In the genomic region with DNA sequence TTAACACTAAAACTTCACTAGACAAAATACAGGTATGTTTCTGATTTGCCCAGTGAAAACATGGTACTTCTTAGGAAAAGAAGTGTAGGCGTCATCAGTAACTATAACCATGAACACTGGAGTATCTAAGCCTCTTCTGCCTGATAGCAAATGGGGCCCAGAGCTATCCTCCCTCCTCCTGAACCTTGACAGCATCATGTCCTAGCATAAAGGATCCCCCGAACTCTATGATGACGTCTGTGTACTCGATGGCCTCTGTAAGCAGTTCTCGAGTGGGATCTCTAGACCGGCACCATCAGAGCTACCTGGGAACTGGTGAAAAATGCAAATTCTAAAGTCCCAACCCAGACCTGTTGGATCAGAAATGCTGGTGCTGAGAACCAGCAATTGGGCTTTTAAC, we compare ENCODE assay signal across 30 cellular contexts. TPM values are rescaled to one million over a fixed set of nuclear protein-coding genes. Genes with fewer than 3 reads are reported as not detected.
"Had no signal": no experiment of that assay in that cellular context is flagged by ENCODE, and none has a peak within 500 bp of the region (broad histone marks: within the 10 kb centered on the region; RNA-seq: fewer than 3 reads in every experiment).

No MANE protein-coding gene starts in this region.

- H3K4me1 ChIP-seq: esophagus squamous epithelium, parathyroid adenoma, spleen, transverse colon, upper lobe of right lung, uterus had no signal

- H3K4me1 Mint-ChIP-seq: memory B cell; natural killer cell; stimulated activated memory B cell treated with anti-CD40 and anti-IgM and Interleukin-4, amounts not matched to agents 10 μg/mL and 1 μg/mL and 100 μg/mL, for 72 hours had no signal

- H3K9me3 ChIP-seq: esophagus squamous epithelium, heart right ventricle, spleen, thoracic aorta, transverse colon, upper lobe of right lung, uterus had no signal

- H3K27me3 ChIP-seq: esophagus squamous epithelium, heart right ventricle, spleen, transverse colon, upper lobe of right lung, uterus had no signal

- H3K79me2 ChIP-seq: parathyroid adenoma had no signal

- H3K4me3 Mint-ChIP-seq: memory B cell; natural killer cell; neural crest cell; stimulated activated memory B cell treated with anti-CD40 and anti-IgM and Interleukin-4, amounts not matched to agents 10 μg/mL and 1 μg/mL and 100 μg/mL, for 72 hours had no signal

- H3K27ac ChIP-seq: coronary artery, esophagus squamous epithelium, heart right ventricle, parathyroid adenoma, skin epidermis, spleen, thoracic aorta, transverse colon, upper lobe of right lung, uterus had no signal

- H3K27me3 Mint-ChIP-seq: memory B cell; progenitor cell of endocrine pancreas; stimulated activated memory B cell treated with anti-CD40 and anti-IgM and Interleukin-4, amounts not matched to agents 10 μg/mL and 1 μg/mL and 100 μg/mL, for 72 hours had no signal

- FAIRE-seq: endothelial cell of umbilical vein, keratinocyte had no signal

- H3K36me3 Mint-ChIP-seq: memory B cell; natural killer cell; stimulated activated memory B cell treated with anti-CD40 and anti-IgM and Interleukin-4, amounts not matched to agents 10 μg/mL and 1 μg/mL and 100 μg/mL, for 72 hours had no signal

- DNase-seq: dermis blood vessel endothelial cell; effector memory CD4-positive, alpha-beta T cell; esophagus squamous epithelium; foreskin melanocyte; glutamatergic neuron; heart right ventricle; hypothalamus; natural killer cell; spleen; stimulated activated CD4-positive, alpha-beta T cell treated with anti-CD3 and anti-CD28 coated beads, Interleukin-4, amount 100 ng/mL, for 4 hours; stimulated activated naive CD8-positive, alpha-beta T cell treated with anti-CD3 and anti-CD28 coated beads, Interleukin-15, Interleukin-2, amounts not matched to agents 100 U/mL and 50 U/mL, for 24 hours; substantia nigra; transverse colon; upper lobe of right lung; uterus had no signal

- H3K27ac Mint-ChIP-seq: memory B cell; natural killer cell; stimulated activated memory B cell treated with anti-CD40 and anti-IgM and Interleukin-4, amounts not matched to agents 10 μg/mL and 1 μg/mL and 100 μg/mL, for 72 hours had no signal

- ATAC-seq: heart right ventricle; natural killer cell; stimulated activated memory B cell treated with anti-CD40 and anti-IgM and Interleukin-4, amounts not matched to agents 10 μg/mL and 1 μg/mL and 100 μg/mL, for 72 hours; stimulated activated naive CD8-positive, alpha-beta T cell treated with anti-CD3 and anti-CD28 coated beads, Interleukin-15, Interleukin-2, amounts not matched to agents 100 U/mL and 50 U/mL, for 24 hours; upper lobe of right lung had no signal

- H3K36me3 ChIP-seq: spleen, uterus had no signal

- H3K4me3 ChIP-seq: coronary artery, esophagus squamous epithelium, heart right ventricle, lung, skin epidermis, spleen, thoracic aorta, transverse colon, upper lobe of right lung, uterus had no signal

- H3K9me3 Mint-ChIP-seq: memory B cell; natural killer cell; neural crest cell; stimulated activated memory B cell treated with anti-CD40 and anti-IgM and Interleukin-4, amounts not matched to agents 10 μg/mL and 1 μg/mL and 100 μg/mL, for 72 hours had no signal

- H3K9ac ChIP-seq: parathyroid adenoma had no signal

- H2AFZ ChIP-seq: parathyroid adenoma had no signal

RNA-seq across cellular contexts. Expression of a gene that starts 36.3 kb away (rescaled TPM):
- total RNA-seq: dermis blood vessel endothelial cell, endothelial cell of umbilical vein, epithelial cell of proximal tubule, esophagus squamous epithelium, heart right ventricle, liver, mononuclear cell, natural killer cell, osteoblast, spleen, thoracic aorta, upper lobe of right lung had no signal
- polyA plus RNA-seq: endothelial cell of umbilical vein, heart right ventricle, liver, spleen had no signal
